ENCODE assay signal across 11 cellular contexts in the genomic region with DNA sequence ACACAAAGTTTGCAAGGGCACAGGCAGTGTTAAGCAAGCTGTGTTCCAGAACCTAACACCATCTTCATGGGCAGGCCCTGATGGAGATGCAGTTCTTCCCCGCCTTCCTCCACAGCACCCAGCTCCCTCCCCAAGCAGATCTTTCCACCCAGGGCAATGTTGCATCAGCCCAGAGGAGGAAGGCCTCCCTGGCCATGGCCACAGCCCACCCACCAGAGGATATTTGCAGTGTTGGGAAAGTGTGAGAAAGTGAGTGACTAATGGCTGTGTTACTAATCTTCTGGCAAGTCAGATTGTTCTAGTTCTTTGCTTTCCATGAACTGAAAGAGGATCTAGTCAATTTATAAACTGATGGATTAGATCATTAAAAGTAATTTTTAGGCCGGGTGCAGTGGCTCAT. TPM values are rescaled to one million over a fixed set of nuclear protein-coding genes. Genes with fewer than 3 reads are reported as not detected.
A peak's percentile ranks its signal among the peaks of the same experiment; 100 is the strongest.
DNase-seq lines count a peak whose midpoint lies in the region; ATAC-seq lines count a peak whose summit lies in the region.
"Had no signal": no experiment of that assay in that cellular context is flagged by ENCODE, and none has a peak within 500 bp of the region (broad histone marks: within the 10 kb centered on the region; RNA-seq: fewer than 3 reads in every experiment).

No MANE protein-coding gene starts in this region.

- peak; percentile 91 to 93 for ATAC-seq in activated T-cell treated with anti-CD3 and anti-CD28 coated beads, Interleukin-2, amount 50 U/mL, for 72 hours (replicated peaks in 1 of 2)
- ATAC-seq in stimulated activated naive CD8-positive, alpha-beta T cell treated with anti-CD3 and anti-CD28 coated beads, Interleukin-15, Interleukin-2, amounts not matched to agents 100 U/mL and 50 U/mL, for 24 hours, result peak; percentile 93
- no peak for ATAC-seq in HG02642 (IDR thresholded peaks at IDR 0.05; ENCODE audit: poor library complexity, unreplicated experiment)
- no peak for ATAC-seq in HG03095 (IDR thresholded peaks at IDR 0.05; ENCODE audit: unreplicated experiment)
- ATAC-seq: CD8-positive, alpha-beta T cell had no signal

- no peaks in the 10 kb centered on the region for H3K27me3 Mint-ChIP-seq in activated T-cell treated with anti-CD3 and anti-CD28 coated beads, Interleukin-2, amount 50 U/mL, for 72 hours (ENCODE audit: low read depth)

- H3K36me3 Mint-ChIP-seq in activated T-cell treated with anti-CD3 and anti-CD28 coated beads, Interleukin-2, amount 50 U/mL, for 72 hours (ENCODE audit: insufficient read depth in 2 of 2), result no peaks in the 10 kb centered on the region
- H3K36me3 Mint-ChIP-seq: CD8-positive, alpha-beta T cell had no signal

- H3K4me3 Mint-ChIP-seq in activated T-cell treated with anti-CD3 and anti-CD28 coated beads, Interleukin-2, amount 50 U/mL, for 72 hours, result no peak overlapping the region
- H3K4me3 Mint-ChIP-seq: CD8-positive, alpha-beta T cell had no signal

- H3K4me1 Mint-ChIP-seq in activated T-cell treated with anti-CD3 and anti-CD28 coated beads, Interleukin-2, amount 50 U/mL, for 72 hours (ENCODE audit: low read depth), result peaks cover 21% of the 10 kb centered on the region

- DNase-seq in activated T-cell treated with anti-CD3 and anti-CD28 coated beads for 48 hours (ENCODE audit: low read depth), result peak; percentile 39
- no peak for DNase-seq in activated T-cell treated with anti-CD3 and anti-CD28 coated beads, Interleukin-2, amount 50 U/mL, for 1 hour
- DNase-seq in activated T-cell treated with anti-CD3 and anti-CD28 coated beads, Interleukin-2, amount 50 U/mL, for 72 hours, result peak; percentile 41 to 55
- peak; percentile 83 for DNase-seq in kidney tubule cell (ENCODE audit: low spot score)
- peak; percentile 66 for DNase-seq in stimulated activated naive CD8-positive, alpha-beta T cell treated with anti-CD3 and anti-CD28 coated beads, Interleukin-15, Interleukin-2, amounts not matched to agents 100 U/mL and 50 U/mL, for 24 hours
- DNase-seq in NCI-H146 (lab: John Stamatoyannopoulos, UW), result no peak
- DNase-seq: CD8-positive, alpha-beta T cell; central memory CD4-positive, alpha-beta T cell; NCI-H526 treated with DMSO at 0.1 percent for 48 hours had no signal

- H3K27ac Mint-ChIP-seq in activated T-cell treated with anti-CD3 and anti-CD28 coated beads, Interleukin-2, amount 50 U/mL, for 72 hours, result no peak overlapping the region
- H3K27ac Mint-ChIP-seq: CD8-positive, alpha-beta T cell had no signal

- no peaks in the 10 kb centered on the region for H3K9me3 Mint-ChIP-seq in activated T-cell treated with anti-CD3 and anti-CD28 coated beads, Interleukin-2, amount 50 U/mL, for 72 hours
- H3K9me3 Mint-ChIP-seq: CD8-positive, alpha-beta T cell had no signal

RNA-seq across cellular contexts. Expression of a gene that starts 42.0 kb away (rescaled TPM):
- total RNA-seq in activated T-cell treated with anti-CD3 and anti-CD28 coated beads, Interleukin-2, amount 50 U/mL, for 72 hours, result 10 to 100 TPM; 21.9 to 25.6 TPM

Comparison
In these comparisons a context has a peak if more than half of its experiments do, and no peak if none do; other contexts are left out.
1. DNase-seq: peak in activated T-cell treated with anti-CD3 and anti-CD28 coated beads for 48 hours (single experiment), activated T-cell treated with anti-CD3 and anti-CD28 coated beads, Interleukin-2, amount 50 U/mL, for 72 hours (2 of 2), kidney tubule cell (single experiment) and stimulated activated naive CD8-positive, alpha-beta T cell treated with anti-CD3 and anti-CD28 coated beads, Interleukin-15, Interleukin-2, amounts not matched to agents 100 U/mL and 50 U/mL, for 24 hours (single experiment); none in activated T-cell treated with anti-CD3 and anti-CD28 coated beads, Interleukin-2, amount 50 U/mL, for 1 hour (single experiment) and NCI-H146 (single experiment).
2. ATAC-seq: peak in activated T-cell treated with anti-CD3 and anti-CD28 coated beads, Interleukin-2, amount 50 U/mL, for 72 hours (2 of 2) and stimulated activated naive CD8-positive, alpha-beta T cell treated with anti-CD3 and anti-CD28 coated beads, Interleukin-15, Interleukin-2, amounts not matched to agents 100 U/mL and 50 U/mL, for 24 hours (single experiment); none in HG02642 (single experiment) and HG03095 (single experiment).